ENCODE assay signal across 18 cellular contexts in genomic region chr7:152520861-152521302, GRCh38.
"Had no signal": no experiment of that assay in that cellular context is flagged by ENCODE, and none has a peak within 500 bp of the region (broad histone marks: within the 10 kb centered on the region; RNA-seq: fewer than 3 reads in every experiment).

No MANE protein-coding gene starts in this region.

- H3K4me2 ChIP-seq: neural progenitor cell had no signal

- FAIRE-seq: frontal cortex, pancreas, urothelium cell line had no signal

- H3K4me1 Mint-ChIP-seq: activated B cell treated with CpG ODN at 0.5 μM for 24 hours; activated CD4-positive, alpha-beta T cell treated with anti-CD3 and anti-CD28 coated beads, Interleukin-2, amount 10 ng/mL, durations not matched to agents 24 days and 14 days had no signal

- H3K4me3 Mint-ChIP-seq: activated B cell treated with CpG ODN at 0.5 μM for 24 hours; activated CD4-positive, alpha-beta T cell treated with anti-CD3 and anti-CD28 coated beads, Interleukin-2, amount 10 ng/mL, durations not matched to agents 24 days and 14 days; neural progenitor cell; T-helper 1 cell treated with Interleukin-12 subunit alpha and Interleukin-12 subunit beta and Interleukin-4 antibody, amounts not matched to agents 30 μg/mL and 1 μg/mL, for 36 hours had no signal

- H3K4me3 ChIP-seq: heart right ventricle, left ventricle myocardium inferior, neural progenitor cell, pancreas, stomach had no signal

- DNase-seq: activated B cell treated with CpG ODN at 0.5 μM for 24 hours; activated CD4-positive, alpha-beta T cell treated with anti-CD3 and anti-CD28 coated beads, Interleukin-2, amount 10 ng/mL, durations not matched to agents 24 days and 14 days; activated naive CD4-positive, alpha-beta T cell treated with Interleukin-2 at 50 U/mL for 16 hours; cerebellar nuclear complex; dermis blood vessel endothelial cell; heart right ventricle; islet precursor cell; left ventricle myocardium inferior; mesendoderm; pancreas; retina; stimulated activated CD4-positive, alpha-beta T cell treated with anti-CD3 and anti-CD28 coated beads, Interleukin-4, amount 100 ng/mL, for 4 hours; stomach had no signal

- ATAC-seq: esophagus mucosa had no signal

- H3K27me3 Mint-ChIP-seq: activated CD4-positive, alpha-beta T cell treated with anti-CD3 and anti-CD28 coated beads, Interleukin-2, amount 10 ng/mL, durations not matched to agents 24 days and 14 days had no signal

- H3K27me3 ChIP-seq: heart right ventricle, neural progenitor cell, pancreas had no signal

- H3K9me3 ChIP-seq: pancreas had no signal

- H3K36me3 Mint-ChIP-seq: neural progenitor cell had no signal

- H3K27ac Mint-ChIP-seq: activated B cell treated with CpG ODN at 0.5 μM for 24 hours; activated CD4-positive, alpha-beta T cell treated with anti-CD3 and anti-CD28 coated beads, Interleukin-2, amount 10 ng/mL, durations not matched to agents 24 days and 14 days; neural progenitor cell; T-helper 1 cell treated with Interleukin-12 subunit alpha and Interleukin-12 subunit beta and Interleukin-4 antibody, amounts not matched to agents 30 μg/mL and 1 μg/mL, for 36 hours had no signal

- H3K36me3 ChIP-seq: heart right ventricle, left ventricle myocardium inferior, neural progenitor cell, pancreas, stomach had no signal

- H3K27ac ChIP-seq: heart right ventricle, left ventricle myocardium inferior, neural progenitor cell, pancreas, stomach had no signal

- H2AFZ ChIP-seq: neural progenitor cell had no signal

- H3K9ac ChIP-seq: neural progenitor cell had no signal
